19 cellular contexts compared by ENCODE assay signal in genomic region chr3:52451237-52452083, GRCh38. TPM values are rescaled to one million over a fixed set of nuclear protein-coding genes. Genes with fewer than 3 reads are reported as not detected.
DNase-seq lines count a peak whose midpoint lies in the region; ATAC-seq and TF ChIP-seq lines count a peak whose summit lies in the region.
"Had no signal": no experiment of that assay in that cellular context is flagged by ENCODE, and none has a peak within 500 bp of the region (broad histone marks: within the 10 kb centered on the region; RNA-seq: fewer than 3 reads in every experiment).

No MANE protein-coding gene starts in this region.

- no TSS peak for BruUV-seq in A673 (replicated peaks; lab: Mats Ljungman, UMichigan)

- CTCF ChIA-PET in A673 (lab: Charles Lee), result no interaction called here

- ATAC-seq in left ventricle myocardium superior (no peak), gastrocnemius medialis (no peak), esophagus mucosa (no peak)
- ATAC-seq: effector memory CD8-positive, alpha-beta T cell had no signal

- in situ Hi-C loops in gastrocnemius medialis (cut with MboI; ENCODE audit: low sequenced_read_pairs in 4 of 4), result no loop called here

- no peak for TF ChIP-seq POLR2A in gastrocnemius medialis (IDR thresholded peaks at IDR 0.05)

- H3K4me3 ChIP-seq in WERI-Rb-1 (ENCODE audit: low read depth, low read length) (no peak overlapping the region), gastrocnemius medialis (peak overlapping the region in 3 of 4 donors; percentile 17 to 95 (median 91)), tibial artery (no peak overlapping the region), A673 (ENCODE audit: low read depth, low read length, poor library complexity, severe bottlenecking) (no peak overlapping the region)
- H3K4me3 ChIP-seq: ovary, SJSA1, spleen, suprapubic skin had no signal

- POLR2A ChIA-PET in A673 (lab: Charles Lee; ENCODE audit: low non-redundant PET), result no interaction called here

- H3K36me3 ChIP-seq in WERI-Rb-1 (peaks cover 1% of the 10 kb centered on the region), gastrocnemius medialis (no peaks in the 10 kb centered on the region), tibial artery (no peaks in the 10 kb centered on the region), A673 (ENCODE audit: insufficient read depth, low read length, poor library complexity, severe bottlenecking) (no peaks in the 10 kb centered on the region)
- H3K36me3 ChIP-seq: ovary, SJSA1, spleen, suprapubic skin had no signal

- H3K27me3 ChIP-seq in WERI-Rb-1 (ENCODE audit: insufficient read depth, low read depth, severe bottlenecking) (no peaks in the 10 kb centered on the region), gastrocnemius medialis (no peaks in the 10 kb centered on the region), tibial artery (no peaks in the 10 kb centered on the region), A673 (replicated peaks; ENCODE audit: insufficient read depth, low read depth, low read length, poor library complexity) (no peaks in the 10 kb centered on the region)
- H3K27me3 ChIP-seq: ovary, SJSA1, spleen, suprapubic skin had no signal

- H3K27ac ChIP-seq in WERI-Rb-1 (no peak overlapping the region), gastrocnemius medialis (peak overlapping the region; percentile 94 to 99 (median 97)), tibial artery (no peak overlapping the region), A673 (ENCODE audit: low read depth, low read length, poor library complexity, severe bottlenecking) (no peak overlapping the region)
- H3K27ac ChIP-seq: ovary, SJSA1, spleen, suprapubic skin had no signal

- H3K9me3 ChIP-seq in WERI-Rb-1 (ENCODE audit: severe bottlenecking), result no peaks in the 10 kb centered on the region
- H3K9me3 ChIP-seq in gastrocnemius medialis, result no peaks in the 10 kb centered on the region
- no peaks in the 10 kb centered on the region for H3K9me3 ChIP-seq in tibial artery
- no peaks in the 10 kb centered on the region for H3K9me3 ChIP-seq in A673 (ENCODE audit: low read depth, low read length, poor library complexity, severe bottlenecking)
- H3K9me3 ChIP-seq: ovary, SJSA1, spleen, suprapubic skin had no signal

- peaks cover 41 to 59% of the 10 kb centered on the region in 2 donors for H3K4me1 ChIP-seq in gastrocnemius medialis
- peaks cover 0 to 27% (median 18%) of the 10 kb centered on the region in 4 donors for H3K4me1 ChIP-seq in tibial artery
- no peaks in the 10 kb centered on the region for H3K4me1 ChIP-seq in A673 (ENCODE audit: insufficient read depth, low read length, poor library complexity, severe bottlenecking)

- DNase-seq in WERI-Rb-1, result no peak
- peak; percentile 34 for DNase-seq in left ventricle myocardium superior
- DNase-seq in gastrocnemius medialis, result no peak
- DNase-seq in occipital lobe (lab: John Stamatoyannopoulos, UW), result no peak
- no peak for DNase-seq in tibial artery
- DNase-seq in A673 (ENCODE audit: low spot score), result no peak
- DNase-seq: activated CD4-positive, CD25-positive, alpha-beta regulatory T cell treated with anti-CD3 and anti-CD28 coated beads, Interleukin-2, amount 50 U/mL, for 72 hours; amniotic stem cell; Calu3; effector memory CD8-positive, alpha-beta T cell; NCI-H1105 treated with DMSO at 0.1 percent for 48 hours; NCI-H774; spleen had no signal

- TF ChIP-seq CTCF in GM12873 (IDR thresholded peaks at IDR 0.05; ENCODE audit: insufficient read depth, low read depth, low read length, missing control alignments), result peak; percentile 31
- TF ChIP-seq CTCF in WERI-Rb-1 (IDR thresholded peaks at IDR 0.05; ENCODE audit: low read depth, low read length), result 0 out of 2 replicates have a peak, but pooled peaks have one; percentile 22
- peak in 4 of 5 experiments; percentile 24 to 46 (median 32) for TF ChIP-seq CTCF in gastrocnemius medialis (IDR thresholded peaks at IDR 0.05 in 4 of 5, conservative IDR thresholded peaks at IDR 0.05 in 1 of 5)
- no peak for TF ChIP-seq CTCF in tibial artery (IDR thresholded peaks at IDR 0.05)
- no peak for TF ChIP-seq CTCF in A673 (conservative IDR thresholded peaks at IDR 0.05; ENCODE audit: low read depth, low read length)

- intact Hi-C loops in left ventricle myocardium superior (cut with micrococcal nuclease), result no loop called here
- intact Hi-C loops in gastrocnemius medialis (cut with DNase I; ENCODE audit: low total_unique reads), result loop anchor here (5.0 to 10.0 kb wide), 4 partner anchors 86 to 393 kb away; partner anchors contain the start of genes GLYCTK, TWF2 and UQCC5
- intact Hi-C loops in tibial artery (cut with DNase I; ENCODE audit: low total_unique reads), result loop anchor here (10.0 kb wide), 1 partner anchor 233 kb away; the partner anchor contains the start of genes GNL3 and PBRM1
- intact Hi-C loops in A673 (cut with micrococcal nuclease; ENCODE audit: unreplicated experiment), result no loop called here

RNA-seq across cellular contexts. Expression of gene TNNC1, which starts 2.4 kb away (rescaled TPM):
- 8,945 TPM for total RNA-seq in left ventricle myocardium superior
- over 10,000 TPM in 1 of 4 donors, 1,000 to 10,000 TPM in 3; 5,017 to 11,453 (median 7,253) TPM for total RNA-seq in gastrocnemius medialis
- 0.88 TPM for total RNA-seq in esophagus mucosa
- not detected for total RNA-seq in occipital lobe
- not detected in 2 replicates for total RNA-seq in A673 (2021)

RNA-seq across cellular contexts. Expression of gene NISCH, which starts 3.9 kb away (rescaled TPM):
- 48.3 TPM for total RNA-seq in left ventricle myocardium superior
- total RNA-seq in gastrocnemius medialis, result 10 to 100 TPM; 19.2 to 38.3 (median 25.0) TPM
- 38.0 TPM for total RNA-seq in esophagus mucosa
- total RNA-seq in occipital lobe, result 71.4 TPM
- total RNA-seq in A673 (2021), result 46.9 and 48.6 TPM in 2 replicates

RNA-seq across cellular contexts. Expression of gene SEMA3G, which starts 6.6 kb away (rescaled TPM):
- total RNA-seq in left ventricle myocardium superior (9.1 TPM), gastrocnemius medialis (10 to 100 TPM in 3 of 4 donors, 1 to 10 TPM in 1; 3.8 to 20.3 (median 13.1) TPM), esophagus mucosa (2.7 TPM), occipital lobe (3.0 TPM), A673 (2021) (0.07 TPM in 1 of 2 replicates, not detected in the other)
- total RNA-seq: LHCN-M2 had no signal

RNA-seq across cellular contexts. Expression of gene PHF7, which starts 41.0 kb away (rescaled TPM):
- 13.1 TPM for total RNA-seq in left ventricle myocardium superior
- 10 to 100 TPM in 1 of 4 donors, 1 to 10 TPM in 3; 3.1 to 11.4 (median 6.8) TPM for total RNA-seq in gastrocnemius medialis
- 6.0 TPM for total RNA-seq in esophagus mucosa
- total RNA-seq in occipital lobe, result 4.7 TPM
- total RNA-seq in A673 (2021), result 2.9 and 4.5 TPM in 2 replicates

RNA-seq across cellular contexts. Expression of gene BAP1, which starts 41.7 kb away (rescaled TPM):
- total RNA-seq in left ventricle myocardium superior, result 57.9 TPM
- 10 to 100 TPM; 69.8 to 88.2 (median 76.5) TPM for total RNA-seq in gastrocnemius medialis
- 43.9 TPM for total RNA-seq in esophagus mucosa
- 105 TPM for total RNA-seq in occipital lobe
- 49.5 and 53.1 TPM in 2 replicates for total RNA-seq in A673 (2021)

Comparison
In these comparisons a context has a peak if more than half of its experiments do, and no peak if none do; other contexts are left out.
1. CTCF ChIP-seq: peak in GM12873 (single experiment), WERI-Rb-1 (single experiment) and gastrocnemius medialis (4 of 5); none in tibial artery (0 of 2) and A673 (single experiment).
2. H3K27ac ChIP-seq: peak in gastrocnemius medialis (4 of 4); none in WERI-Rb-1 (single experiment), tibial artery (0 of 2) and A673 (single experiment).
3. H3K4me3 ChIP-seq: peak in gastrocnemius medialis (3 of 4); none in WERI-Rb-1 (single experiment), tibial artery (0 of 2) and A673 (single experiment).
4. RNA of gene TNNC1, which starts 2.4 kb away (total RNA-seq): 8,945 TPM in left ventricle myocardium superior (single experiment) and 5,017 to 11,453 TPM in gastrocnemius medialis; 0.88 TPM in esophagus mucosa (single experiment), not detected in A673 and not detected in occipital lobe (single experiment); every median in the first group is over 1,000 times any median in the second.
5. intact Hi-C loops: an anchor here in gastrocnemius medialis (5.0 to 10.0 kb wide) and tibial artery (10.0 kb wide); none called in left ventricle myocardium superior and A673.